Comparison of ENCODE assay signal across 15 cellular contexts in the genomic region with DNA sequence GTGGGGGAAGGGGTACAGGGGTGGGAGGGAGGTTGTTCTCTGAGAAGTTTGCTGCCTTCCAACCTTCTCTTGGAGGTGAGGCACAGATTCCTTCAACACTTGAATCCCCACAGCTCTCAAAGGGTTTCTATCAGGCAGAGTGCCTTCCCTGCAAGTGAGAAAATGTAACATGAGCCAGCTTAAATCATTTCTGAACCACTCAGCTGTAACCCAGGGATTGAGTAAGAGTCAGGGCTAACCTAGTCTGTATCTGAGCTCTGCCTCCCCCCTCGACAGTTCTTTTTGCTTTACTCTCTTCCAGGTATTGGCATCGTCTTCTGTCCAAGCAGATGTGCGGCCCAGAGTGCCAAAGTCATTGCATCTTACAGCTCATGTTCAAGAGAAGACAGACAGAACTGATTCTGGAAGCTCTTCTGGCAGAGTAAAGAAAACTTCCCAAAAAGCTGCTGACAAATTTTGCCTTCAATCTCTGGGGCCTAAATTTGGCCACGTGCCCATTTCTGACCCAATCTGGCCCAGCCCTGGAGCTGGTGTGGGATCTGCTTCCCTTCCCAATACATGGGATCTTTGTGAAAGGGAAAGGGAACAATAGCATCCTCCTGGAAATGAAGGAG.
DNase-seq lines count a peak whose midpoint lies in the region; ATAC-seq and TF ChIP-seq lines count a peak whose summit lies in the region.
"Had no signal": no experiment of that assay in that cellular context is flagged by ENCODE, and none has a peak within 500 bp of the region (broad histone marks: within the 10 kb centered on the region; RNA-seq: fewer than 3 reads in every experiment).

No MANE protein-coding gene starts in this region.

- CTCF ChIA-PET in SK-N-SH (lab: Yijun Ruan, JAX): interaction anchor here (1.0 to 1.6 kb wide), 6 partner anchors 8 to 431 kb away, joined by 3 to 4 read pairs (median 3); no protein-coding TSS in a partner anchor

- no peak overlapping the region for H3K4me2 ChIP-seq in SK-N-SH
- H3K4me2 ChIP-seq: A549 had no signal

- H3K9me2 ChIP-seq in SK-N-SH: no peaks in the 10 kb centered on the region

- H3K36me3 ChIP-seq in SK-N-SH (replicated peaks in 1 of 2; ENCODE audit: control insufficient read depth in 1 of 2, insufficient read depth in 2 of 2, low read length in 1 of 2): no peaks in the 10 kb centered on the region
- H3K36me3 ChIP-seq: HAP-1 had no signal

- no peaks in the 10 kb centered on the region for H3K79me2 ChIP-seq in SK-N-SH (ENCODE audit: insufficient read depth)
- H3K79me2 ChIP-seq: parathyroid adenoma had no signal

- H3K9me3 ChIP-seq in SK-N-SH: no peaks in the 10 kb centered on the region
- H3K9me3 ChIP-seq: A549, HAP-1 had no signal

- peaks cover 30 to 62% of the 10 kb centered on the region in 2 experiments for H3K4me1 ChIP-seq in SK-N-SH (ENCODE audit: control insufficient read depth in 1 of 2, insufficient read depth in 2 of 2, low read depth in 1 of 2, low read length in 1 of 2)
- H3K4me1 ChIP-seq: HAP-1 had no signal

- TF ChIP-seq EP300 in SK-N-SH (IDR thresholded peaks at IDR 0.05; ENCODE audit: borderline replicate concordance in 1 of 2, low read depth in 1 of 2, low read length in 1 of 2): no peak

- TF ChIP-seq RAD21 in SK-N-SH (IDR thresholded peaks at IDR 0.05; ENCODE audit: low read length): no peak

- peaks cover 17% of the 10 kb centered on the region for H3F3A ChIP-seq in SK-N-SH (replicated peaks; ENCODE audit: insufficient read depth)

- H2AFZ ChIP-seq in SK-N-SH (ENCODE audit: low read depth): no peak overlapping the region
- H2AFZ ChIP-seq: parathyroid adenoma had no signal

- H3K27ac ChIP-seq in SK-N-SH (ENCODE audit: low read depth in 2 of 2, low read length in 1 of 2): peak overlapping the region; percentile 75 to 81
- H3K27ac ChIP-seq: parathyroid adenoma had no signal

- POLR2A ChIA-PET in SK-N-SH (lab: Yijun Ruan, JAX): interaction anchor here (0.7 kb wide), 1 partner anchor 11 kb away, joined by 3 read pairs; no protein-coding TSS in a partner anchor

- H3K4me3 ChIP-seq in SK-N-SH (ENCODE audit: low read depth in 2 of 2, low read length in 1 of 2): no peak overlapping the region
- H3K4me3 ChIP-seq: A549, HAP-1 had no signal

- DNase-seq in SK-N-SH (no peak), RPMI7951 (ENCODE audit: low read depth) (peak; percentile 33), fibroblast of peridontal ligament (ENCODE audit: extremely low read depth) (peak; percentile 73), stromal cell of bone marrow (ENCODE audit: low read depth) (peak; percentile 60), NCI-H2081 (lab: John Stamatoyannopoulos, UW) (no peak)
- DNase-seq: aorta; endodermal cell; midbrain; stimulated activated CD4-positive, alpha-beta T cell treated with anti-CD3 and anti-CD28 coated beads, Interleukin-15, amount 100 ng/mL, for 24 hours had no signal

- no peak for ATAC-seq in SK-N-SH treated with all-trans-retinoic acid at 6 μM for 48 hours
- ATAC-seq in HG03354 (IDR thresholded peaks at IDR 0.05; ENCODE audit: poor library complexity, severe bottlenecking, unreplicated experiment): no peak
- ATAC-seq in HG03520 (IDR thresholded peaks at IDR 0.05; ENCODE audit: unreplicated experiment): no peak
- ATAC-seq: A549 had no signal

- no peaks in the 10 kb centered on the region for H4K20me1 ChIP-seq in SK-N-SH (ENCODE audit: insufficient read depth)

- WGBS in SK-N-SH (ENCODE audit: low lambda C conversion rate): 83% methylated on average over 4 of the region's 4 CpGs

- no peak overlapping the region for H3K9ac ChIP-seq in SK-N-SH
- H3K9ac ChIP-seq: parathyroid adenoma had no signal

- H3K27me3 ChIP-seq in SK-N-SH (ENCODE audit: insufficient read depth): no peaks in the 10 kb centered on the region

- TF ChIP-seq CTCF in SK-N-SH (IDR thresholded peaks at IDR 0.05): no peak

TF ChIP-seq in SK-N-SH, 30 proteins besides CTCF, POLR2A, EP300 and RAD21:
- TF ChIP-seq ZBTB33 (IDR thresholded peaks at IDR 0.05; ENCODE audit: borderline replicate concordance, low read depth) (no peak), ELF1 (IDR thresholded peaks at IDR 0.05) (no peak)

TF ChIP-seq in SK-N-SH treated with all-trans-retinoic acid at 6 μM for 48 hours, 23 proteins besides CTCF, POLR2A, EP300 and RAD21:
- TF ChIP-seq ESRRG (CRISPR knock-in tag; IDR thresholded peaks at IDR 0.05) (no peak), ISL1 (CRISPR knock-in tag; IDR thresholded peaks at IDR 0.05) (no peak), ZFP3 (CRISPR knock-in tag; IDR thresholded peaks at IDR 0.05) (no peak), GLIS3 (CRISPR knock-in tag; IDR thresholded peaks at IDR 0.05) (no peak)
- TF ChIP-seq, protein P1, sequence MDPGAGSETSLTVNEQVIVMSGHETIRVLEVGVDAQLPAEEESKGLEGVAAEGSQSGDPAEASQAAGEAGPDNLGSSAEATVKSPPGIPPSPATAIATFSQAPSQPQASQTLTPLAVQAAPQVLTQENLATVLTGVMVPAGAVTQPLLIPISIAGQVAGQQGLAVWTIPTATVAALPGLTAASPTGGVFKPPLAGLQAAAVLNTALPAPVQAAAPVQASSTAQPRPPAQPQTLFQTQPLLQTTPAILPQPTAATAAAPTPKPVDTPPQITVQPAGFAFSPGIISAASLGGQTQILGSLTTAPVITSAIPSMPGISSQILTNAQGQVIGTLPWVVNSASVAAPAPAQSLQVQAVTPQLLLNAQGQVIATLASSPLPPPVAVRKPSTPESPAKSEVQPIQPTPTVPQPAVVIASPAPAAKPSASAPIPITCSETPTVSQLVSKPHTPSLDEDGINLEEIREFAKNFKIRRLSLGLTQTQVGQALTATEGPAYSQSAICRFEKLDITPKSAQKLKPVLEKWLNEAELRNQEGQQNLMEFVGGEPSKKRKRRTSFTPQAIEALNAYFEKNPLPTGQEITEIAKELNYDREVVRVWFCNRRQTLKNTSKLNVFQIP (CRISPR knock-in tag; IDR thresholded peaks at IDR 0.05; ENCODE audit: borderline replicate concordance, low read depth): no peak
- TF ChIP-seq, protein P2, sequence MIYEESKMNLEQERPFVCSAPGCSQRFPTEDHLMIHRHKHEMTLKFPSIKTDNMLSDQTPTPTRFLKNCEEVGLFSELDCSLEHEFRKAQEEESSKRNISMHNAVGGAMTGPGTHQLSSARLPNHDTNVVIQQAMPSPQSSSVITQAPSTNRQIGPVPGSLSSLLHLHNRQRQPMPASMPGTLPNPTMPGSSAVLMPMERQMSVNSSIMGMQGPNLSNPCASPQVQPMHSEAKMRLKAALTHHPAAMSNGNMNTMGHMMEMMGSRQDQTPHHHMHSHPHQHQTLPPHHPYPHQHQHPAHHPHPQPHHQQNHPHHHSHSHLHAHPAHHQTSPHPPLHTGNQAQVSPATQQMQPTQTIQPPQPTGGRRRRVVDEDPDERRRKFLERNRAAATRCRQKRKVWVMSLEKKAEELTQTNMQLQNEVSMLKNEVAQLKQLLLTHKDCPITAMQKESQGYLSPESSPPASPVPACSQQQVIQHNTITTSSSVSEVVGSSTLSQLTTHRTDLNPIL (CRISPR knock-in tag; IDR thresholded peaks at IDR 0.05; ENCODE audit: low read depth): no peak
- TF ChIP-seq, protein P3, sequence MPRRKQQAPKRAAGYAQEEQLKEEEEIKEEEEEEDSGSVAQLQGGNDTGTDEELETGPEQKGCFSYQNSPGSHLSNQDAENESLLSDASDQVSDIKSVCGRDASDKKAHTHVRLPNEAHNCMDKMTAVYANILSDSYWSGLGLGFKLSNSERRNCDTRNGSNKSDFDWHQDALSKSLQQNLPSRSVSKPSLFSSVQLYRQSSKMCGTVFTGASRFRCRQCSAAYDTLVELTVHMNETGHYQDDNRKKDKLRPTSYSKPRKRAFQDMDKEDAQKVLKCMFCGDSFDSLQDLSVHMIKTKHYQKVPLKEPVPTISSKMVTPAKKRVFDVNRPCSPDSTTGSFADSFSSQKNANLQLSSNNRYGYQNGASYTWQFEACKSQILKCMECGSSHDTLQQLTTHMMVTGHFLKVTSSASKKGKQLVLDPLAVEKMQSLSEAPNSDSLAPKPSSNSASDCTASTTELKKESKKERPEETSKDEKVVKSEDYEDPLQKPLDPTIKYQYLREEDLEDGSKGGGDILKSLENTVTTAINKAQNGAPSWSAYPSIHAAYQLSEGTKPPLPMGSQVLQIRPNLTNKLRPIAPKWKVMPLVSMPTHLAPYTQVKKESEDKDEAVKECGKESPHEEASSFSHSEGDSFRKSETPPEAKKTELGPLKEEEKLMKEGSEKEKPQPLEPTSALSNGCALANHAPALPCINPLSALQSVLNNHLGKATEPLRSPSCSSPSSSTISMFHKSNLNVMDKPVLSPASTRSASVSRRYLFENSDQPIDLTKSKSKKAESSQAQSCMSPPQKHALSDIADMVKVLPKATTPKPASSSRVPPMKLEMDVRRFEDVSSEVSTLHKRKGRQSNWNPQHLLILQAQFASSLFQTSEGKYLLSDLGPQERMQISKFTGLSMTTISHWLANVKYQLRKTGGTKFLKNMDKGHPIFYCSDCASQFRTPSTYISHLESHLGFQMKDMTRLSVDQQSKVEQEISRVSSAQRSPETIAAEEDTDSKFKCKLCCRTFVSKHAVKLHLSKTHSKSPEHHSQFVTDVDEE (CRISPR knock-in tag; IDR thresholded peaks at IDR 0.05): no peak

Comparison
In these comparisons a context has a peak if more than half of its experiments do, and no peak if none do; other contexts are left out.
1. DNase-seq: peak in RPMI7951 (single experiment), fibroblast of peridontal ligament (single experiment) and stromal cell of bone marrow (single experiment); none in SK-N-SH (single experiment) and NCI-H2081 (0 of 2).